Comparison of ENCODE assay signal across 14 cellular contexts in the genomic region with DNA sequence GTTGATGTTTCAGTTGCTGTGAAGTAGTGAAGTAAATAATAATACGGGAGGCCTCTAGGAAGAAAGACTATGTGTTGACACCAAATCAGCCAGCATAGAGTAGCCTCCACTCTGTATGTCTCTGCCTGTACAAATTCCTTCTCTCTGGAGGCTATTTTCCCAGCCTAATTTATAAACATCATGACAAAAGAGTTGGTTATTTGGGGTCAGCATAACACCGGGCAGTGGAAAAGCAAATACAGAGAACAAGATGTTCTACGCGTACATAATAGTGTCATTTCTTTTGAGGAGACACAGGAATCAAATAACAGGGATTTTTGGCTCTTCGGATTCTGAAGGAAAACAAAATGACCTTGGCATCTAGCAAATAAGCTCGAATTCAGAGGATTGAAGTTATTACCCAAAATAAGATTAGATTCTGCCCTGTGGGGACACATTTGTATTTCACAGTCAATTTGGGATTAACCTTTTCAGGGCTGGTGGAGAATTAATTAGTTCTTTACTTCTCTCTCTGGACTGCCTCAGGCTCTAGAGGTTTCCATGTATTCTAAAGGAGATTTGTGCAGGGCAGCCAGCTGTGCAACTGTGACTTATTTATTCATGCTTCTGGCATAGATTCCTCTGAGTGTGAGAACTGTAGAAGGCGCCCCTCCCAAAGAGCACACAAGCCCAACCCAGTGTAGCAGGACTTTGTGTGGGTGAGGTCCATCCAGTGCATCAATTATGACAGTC. TPM values are rescaled to one million over a fixed set of nuclear protein-coding genes. Genes with fewer than 3 reads are reported as not detected.
A peak's percentile ranks its signal among the peaks of the same experiment; 100 is the strongest.
DNase-seq lines count a peak whose midpoint lies in the region; ATAC-seq and TF ChIP-seq lines count a peak whose summit lies in the region.
"Had no signal": no experiment of that assay in that cellular context is flagged by ENCODE, and none has a peak within 500 bp of the region (broad histone marks: within the 10 kb centered on the region; RNA-seq: fewer than 3 reads in every experiment).

No MANE protein-coding gene starts in this region.

- no peaks in the 10 kb centered on the region for H3K9me3 ChIP-seq in body of pancreas

- TF ChIP-seq POLR2A in body of pancreas (IDR thresholded peaks at IDR 0.05): no peak

- no peaks in the 10 kb centered on the region; the same call in 1 of the 2 replicates for H3K27me3 Mint-ChIP-seq in HFFc6 (ENCODE audit: insufficient read depth)

- no peak for TF ChIP-seq CTCF in HFFc6 (IDR thresholded peaks at IDR 0.05)
- no peak for TF ChIP-seq CTCF in body of pancreas (IDR thresholded peaks at IDR 0.05)

- WGBS in body of pancreas, 2 donors: 13 to 18% methylated on average over 7 of the region's 7 CpGs

- no peak overlapping the region for H3K27ac Mint-ChIP-seq in HFFc6
- H3K27ac Mint-ChIP-seq: naive B cell had no signal

- no peaks in the 10 kb centered on the region for H3K36me3 Mint-ChIP-seq in HFFc6 (ENCODE audit: low read depth)
- H3K36me3 Mint-ChIP-seq: naive B cell had no signal

- H3K4me1 ChIP-seq in body of pancreas: no peaks in the 10 kb centered on the region

- H3K4me1 Mint-ChIP-seq in HFFc6 (ENCODE audit: low read depth): peaks cover 51% of the 10 kb centered on the region
- H3K4me1 Mint-ChIP-seq: naive B cell had no signal

- no peaks in the 10 kb centered on the region for H3K27me3 ChIP-seq in body of pancreas

- no peaks in the 10 kb centered on the region for H3K9me3 Mint-ChIP-seq in HFFc6
- H3K9me3 Mint-ChIP-seq: naive B cell had no signal

- H3K27ac ChIP-seq in body of pancreas: peak overlapping the region in 2 of 4 donors; percentile 30 to 49

- no peak overlapping the region for H3K4me3 ChIP-seq in body of pancreas

- H3K36me3 ChIP-seq in body of pancreas (replicated peaks in 1 of 2; ENCODE audit: insufficient read depth in 1 of 2, low read depth in 2 of 2): no peaks in the 10 kb centered on the region

- intact Hi-C loops in body of pancreas (cut with DNase I): no loop called here

- peak overlapping the region; percentile 47 for H3K4me3 Mint-ChIP-seq in HFFc6
- H3K4me3 Mint-ChIP-seq: naive B cell had no signal

- peak; percentile 68 for ATAC-seq in body of pancreas
- ATAC-seq in HG02870 (IDR thresholded peaks at IDR 0.05; ENCODE audit: unreplicated experiment): no peak
- no peak for ATAC-seq in GM18909 (IDR thresholded peaks at IDR 0.05; ENCODE audit: poor library complexity, unreplicated experiment)

- DNase-seq in HFFc6 (no peak), body of pancreas (no peak), left kidney (ENCODE audit: low read depth, low spot score) (peak; percentile 56), smooth muscle cell of the brain vasculature (ENCODE audit: low read depth, low spot score) (peak; percentile 36), NK-92 (lab: John Stamatoyannopoulos, UW; ENCODE audit: unreplicated experiment) (no peak), GOT3 (lab: John Stamatoyannopoulos, UW) (no peak)
- DNase-seq: activated CD8-positive, alpha-beta memory T cell treated with anti-CD3 and anti-CD28 coated beads, Interleukin-2, amount 50 U/mL, for 48 hours; amygdala; GF-D8; naive B cell; stimulated activated CD4-positive, alpha-beta T cell treated with anti-CD3 and anti-CD28 coated beads, Interleukin-15, amount 100 ng/mL, for 24 hours; stimulated activated CD8-positive, alpha-beta memory T cell treated with anti-CD3 and anti-CD28 coated beads, Interleukin-4, amount 100 ng/mL, for 48 hours had no signal

RNA-seq across cellular contexts. Expression of gene SYTL4, which starts 14.1 kb away (rescaled TPM):
- total RNA-seq in HFFc6 (2021; fragmentation: NEBNext Ultra II Directional; extraction: Animal tissue kit (Norgen Biotek cat#: 25700)): 1 to 10 TPM; 5.5 to 9.2 (median 6.2) TPM
- 10 to 100 TPM; 19.1 to 21.3 TPM for total RNA-seq in body of pancreas

Comparison
In these comparisons a context has a peak if more than half of its experiments do, and no peak if none do; other contexts are left out.
1. DNase-seq: peak in left kidney (single experiment) and smooth muscle cell of the brain vasculature (single experiment); none in HFFc6 (single experiment), body of pancreas (0 of 4), NK-92 (single experiment) and GOT3 (single experiment).